8 cellular contexts compared by ENCODE assay signal in the genomic region with DNA sequence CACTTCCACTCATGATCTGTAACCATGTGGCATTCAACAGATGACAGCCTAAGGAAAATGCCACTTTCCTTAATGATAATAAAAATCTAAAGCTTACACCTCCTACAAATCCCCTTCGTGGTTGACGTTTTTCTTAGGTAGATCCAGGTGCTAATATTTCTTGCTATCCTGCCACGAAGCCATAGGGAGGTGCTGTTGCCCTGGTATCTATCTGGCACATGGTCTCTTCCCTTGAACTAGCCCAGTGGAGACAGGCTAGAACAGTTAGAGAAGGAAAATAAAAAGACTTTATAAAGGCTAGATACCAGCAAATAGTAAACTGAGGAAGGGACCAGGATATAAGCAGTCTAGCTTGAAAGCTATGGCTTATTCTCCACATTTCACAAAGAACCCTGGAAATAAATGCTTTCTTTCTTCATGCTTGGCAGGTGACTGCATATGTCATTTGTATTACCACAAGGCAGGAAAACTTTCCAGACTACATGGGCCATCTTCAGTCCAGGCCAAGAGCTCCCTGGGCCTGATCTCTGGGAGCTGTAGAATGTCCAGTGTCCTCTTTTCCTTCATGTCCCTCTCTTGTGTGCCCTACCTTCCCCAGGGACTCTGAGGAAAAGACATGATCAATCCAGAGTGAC. TPM values are rescaled to one million over a fixed set of nuclear protein-coding genes. Genes with fewer than 3 reads are reported as not detected.
A peak's percentile ranks its signal among the peaks of the same experiment; 100 is the strongest.
DNase-seq lines count a peak whose midpoint lies in the region; ATAC-seq and TF ChIP-seq lines count a peak whose summit lies in the region.

No MANE protein-coding gene starts in this region.

- H3K4me1 Mint-ChIP-seq in activated T-helper 2 cell treated with anti-CD3 and anti-CD28 coated beads, Interferon-gamma antibody, Interleukin-2, Interleukin-4, amounts not matched to agents 10 μg/mL and 5 μg/mL and 100 μg/mL, durations not matched to agents 14 hours and 24 hours and 36 hours (ENCODE audit: low read depth), result no peaks in the 10 kb centered on the region

- no peak overlapping the region for H3K4me3 Mint-ChIP-seq in activated T-helper 2 cell treated with anti-CD3 and anti-CD28 coated beads, Interferon-gamma antibody, Interleukin-2, Interleukin-4, amounts not matched to agents 10 μg/mL and 5 μg/mL and 100 μg/mL, durations not matched to agents 14 hours and 24 hours and 36 hours (ENCODE audit: low read depth)

- H3K4me1 ChIP-seq in OCI-LY3 (ENCODE audit: low read length) (no peaks in the 10 kb centered on the region), heart right ventricle (peaks cover 0 to 15% (median 0%) of the 10 kb centered on the region in 9 donors), thyroid gland (no peaks in the 10 kb centered on the region)

- H3K27me3 Mint-ChIP-seq in activated T-helper 2 cell treated with anti-CD3 and anti-CD28 coated beads, Interferon-gamma antibody, Interleukin-2, Interleukin-4, amounts not matched to agents 10 μg/mL and 5 μg/mL and 100 μg/mL, durations not matched to agents 14 hours and 24 hours and 36 hours (ENCODE audit: low read depth), result no peaks in the 10 kb centered on the region

- TF ChIP-seq CTCF in GM10248 (IDR thresholded peaks at IDR 0.05; ENCODE audit: control extremely low read depth, extremely low read depth, low read depth, missing control alignments), result peak; percentile 55
- peak; percentile 69 for TF ChIP-seq CTCF in OCI-LY3 (IDR thresholded peaks at IDR 0.05; ENCODE audit: low read depth, low read length)
- TF ChIP-seq CTCF in heart right ventricle (IDR thresholded peaks at IDR 0.05), result peak in 8 of 9 donors; percentile 9 to 57 (median 47)
- TF ChIP-seq CTCF in thyroid gland (IDR thresholded peaks at IDR 0.05), result peak in 4 of 6 experiments; percentile 20 to 38 (median 30)

- no peak overlapping the region for H3K4me2 ChIP-seq in OCI-LY3 (ENCODE audit: low read length)

- no peak overlapping the region for H3K9ac ChIP-seq in OCI-LY3 (ENCODE audit: low read length)

- intact Hi-C loops in heart right ventricle (cut with DNase I) (loop anchor here in 3 of 10 donors (5.0 to 10.0 kb wide), 3 partner anchors 267 to 344 kb away; partner anchors contain the start of gene GNPTAB (in 1 of the 3)), thyroid gland (cut with DNase I) (no loop called here)
- intact Hi-C loops in activated T-helper 2 cell treated with anti-CD3 and anti-CD28 coated beads, Interferon-gamma antibody, Interleukin-2, Interleukin-4, amounts not matched to agents 10 μg/mL and 5 μg/mL and 100 μg/mL, durations not matched to agents 14 hours and 24 hours and 36 hours (cut with micrococcal nuclease), result no loop called here

- no peak overlapping the region for H3K4me3 ChIP-seq in OCI-LY3 (ENCODE audit: low read length)
- H3K4me3 ChIP-seq in heart right ventricle, result no peak overlapping the region
- H3K4me3 ChIP-seq in thyroid gland (replicated peaks in 1 of 3), result no peak overlapping the region

- no peaks in the 10 kb centered on the region for H3K27me3 ChIP-seq in OCI-LY3 (ENCODE audit: low read depth, low read length)
- H3K27me3 ChIP-seq in heart right ventricle, result peaks cover 0 to 10% (median 0%) of the 10 kb centered on the region in 7 donors
- H3K27me3 ChIP-seq in thyroid gland, result no peaks in the 10 kb centered on the region

- H3K79me2 ChIP-seq in OCI-LY3 (ENCODE audit: low read length), result no peaks in the 10 kb centered on the region

- DNase-seq in GM10248 (ENCODE audit: extremely low spot score) (peak; percentile 34), HK-2 (ENCODE audit: unreplicated experiment) (peak; percentile 4), heart right ventricle (peak in 1 of 2 donors; percentile 5), thyroid gland (peak; percentile 3 to 4)
- DNase-seq in activated T-helper 2 cell treated with anti-CD3 and anti-CD28 coated beads, Interferon-gamma antibody, Interleukin-2, Interleukin-4, amounts not matched to agents 10 μg/mL and 5 μg/mL and 100 μg/mL, durations not matched to agents 14 hours and 24 hours and 36 hours (ENCODE audit: low spot score), result no peak

- H3K9me3 ChIP-seq in OCI-LY3 (ENCODE audit: insufficient read depth, low read length) (no peaks in the 10 kb centered on the region), heart right ventricle (no peaks in the 10 kb centered on the region), thyroid gland (no peaks in the 10 kb centered on the region)

- WGBS in heart right ventricle, 2 donors, result 6 to 7% methylated on average over 3 of the region's 3 CpGs
- WGBS in thyroid gland, 2 donors, result 7 to 12% methylated on average over 3 of the region's 3 CpGs

- H3K36me3 ChIP-seq in OCI-LY3 (replicated peaks; ENCODE audit: low read depth, low read length) (peaks cover 7% of the 10 kb centered on the region), heart right ventricle (no peaks in the 10 kb centered on the region), thyroid gland (no peaks in the 10 kb centered on the region)

- H3K9me3 Mint-ChIP-seq in activated T-helper 2 cell treated with anti-CD3 and anti-CD28 coated beads, Interferon-gamma antibody, Interleukin-2, Interleukin-4, amounts not matched to agents 10 μg/mL and 5 μg/mL and 100 μg/mL, durations not matched to agents 14 hours and 24 hours and 36 hours, result no peaks in the 10 kb centered on the region

- no peaks in the 10 kb centered on the region for H4K20me1 ChIP-seq in OCI-LY3 (ENCODE audit: insufficient read depth, low read length)

- TF ChIP-seq POLR2A in thyroid gland (IDR thresholded peaks at IDR 0.05), result no peak

- H3K27ac Mint-ChIP-seq in activated T-helper 2 cell treated with anti-CD3 and anti-CD28 coated beads, Interferon-gamma antibody, Interleukin-2, Interleukin-4, amounts not matched to agents 10 μg/mL and 5 μg/mL and 100 μg/mL, durations not matched to agents 14 hours and 24 hours and 36 hours, result no peak overlapping the region

- peak in 7 of 8 donors; percentile 34 to 80 (median 55) for ATAC-seq in heart right ventricle
- ATAC-seq in GM18519 (IDR thresholded peaks at IDR 0.05; ENCODE audit: low FRiP score, unreplicated experiment), result no peak
- no peak for ATAC-seq in GM18909 (IDR thresholded peaks at IDR 0.05; ENCODE audit: poor library complexity, unreplicated experiment)

- H3K36me3 Mint-ChIP-seq in activated T-helper 2 cell treated with anti-CD3 and anti-CD28 coated beads, Interferon-gamma antibody, Interleukin-2, Interleukin-4, amounts not matched to agents 10 μg/mL and 5 μg/mL and 100 μg/mL, durations not matched to agents 14 hours and 24 hours and 36 hours (ENCODE audit: low read depth), result no peaks in the 10 kb centered on the region

- no peak overlapping the region for H2AFZ ChIP-seq in OCI-LY3 (ENCODE audit: low read depth, low read length)

- H3K27ac ChIP-seq in OCI-LY3 (ENCODE audit: low read length), result no peak overlapping the region
- H3K27ac ChIP-seq in heart right ventricle, result no peak overlapping the region
- no peak overlapping the region for H3K27ac ChIP-seq in thyroid gland

- CTCF ChIA-PET in GM10248 (lab: Yijun Ruan, JAX), result interaction anchor here (0.6 to 1.4 kb wide), 4 partner anchors 19 to 270 kb away, joined by 3 to 6 read pairs (median 4); no protein-coding TSS in a partner anchor

- POLR2A ChIA-PET in GM10248 (lab: Yijun Ruan, JAX), result no interaction called here

RNA-seq across cellular contexts. Expression of gene SPIC, which starts 15.3 kb away (rescaled TPM):
- total RNA-seq in heart right ventricle, result under 1 TPM in 2 of 10 donors, not detected in 8; 0.19 to 0.88 TPM
- polyA plus RNA-seq in heart right ventricle, result not detected
- not detected for total RNA-seq in thyroid gland
- not detected in 2 replicates for total RNA-seq in activated T-helper 2 cell treated with anti-CD3 and anti-CD28 coated beads, Interferon-gamma antibody, Interleukin-2, Interleukin-4, amounts not matched to agents 10 μg/mL and 5 μg/mL and 100 μg/mL, durations not matched to agents 14 hours and 24 hours and 36 hours

Comparison
In these comparisons a context has a peak if more than half of its experiments do, and no peak if none do; other contexts are left out.
1. ATAC-seq: peak in heart right ventricle (7 of 8); none in GM18519 (single experiment) and GM18909 (single experiment).
2. Peak in every context shown above with its lines, with median percentiles within 50 percentile points of each other: CTCF ChIP-seq.